Comparison of ENCODE assay signal across 8 cellular contexts in the genomic region with DNA sequence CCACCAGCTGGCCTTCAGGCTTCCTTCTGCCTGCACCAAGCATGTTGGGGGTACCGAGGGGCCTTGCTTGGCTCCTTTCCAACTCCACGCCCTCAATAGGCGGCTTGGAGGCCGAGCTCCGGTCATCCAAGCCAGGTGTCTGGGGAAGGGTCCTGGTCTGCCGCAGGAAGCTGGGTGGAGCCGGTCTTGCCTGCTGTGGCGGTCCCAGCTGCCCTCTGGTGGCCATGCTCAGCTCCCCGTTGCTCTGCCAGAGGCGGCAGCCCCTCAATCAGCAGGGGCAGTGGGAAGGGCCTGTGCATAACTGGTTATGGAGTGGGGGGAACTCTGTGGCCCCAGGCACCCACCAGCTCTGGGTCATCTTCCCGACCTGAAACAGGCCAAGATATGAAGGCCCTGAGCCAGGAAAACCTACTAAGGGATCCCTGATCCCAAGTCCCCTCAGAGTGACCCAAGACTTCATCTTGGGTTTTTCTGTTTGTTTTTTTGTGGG.
DNase-seq lines count a peak whose midpoint lies in the region; ATAC-seq and TF ChIP-seq lines count a peak whose summit lies in the region.

No MANE protein-coding gene starts in this region.

- peak; percentile 76 for DNase-seq in AG20443 (ENCODE audit: low spot score)
- DNase-seq in HAP-1 (ENCODE audit: low spot score in 2 of 2): peak; percentile 32 to 75
- DNase-seq in WERI-Rb-1: peak; percentile 89
- DNase-seq in fibroblast of pulmonary artery (ENCODE audit: low read depth): peak; percentile 53
- no peak for DNase-seq in NCI-H524 treated with DMSO at 0.1 percent for 48 hours (lab: John Stamatoyannopoulos, UW)
- DNase-seq in NCI-H526 treated with DMSO at 0.1 percent for 48 hours (lab: John Stamatoyannopoulos, UW): no peak

- H3K4me3 ChIP-seq in HAP-1 (no peak overlapping the region), WERI-Rb-1 (ENCODE audit: low read depth, low read length) (no peak overlapping the region), fibroblast of pulmonary artery (replicated peaks; ENCODE audit: low read depth, low read length) (no peak overlapping the region), parathyroid adenoma (ENCODE audit: low read depth, low read length) (no peak overlapping the region)

- peaks cover 3% of the 10 kb centered on the region for H3K4me1 ChIP-seq in HAP-1
- H3K4me1 ChIP-seq in parathyroid adenoma: peaks cover 16% of the 10 kb centered on the region

- no peak overlapping the region for H2AFZ ChIP-seq in parathyroid adenoma

- in situ Hi-C loops in HAP-1 (cut with MboI; ENCODE audit: low sequenced_read_pairs): loop anchor here (10.0 kb wide), 1 partner anchor 61 kb away; no protein-coding TSS in a partner anchor

- no peak overlapping the region for H3K4me2 ChIP-seq in parathyroid adenoma (ENCODE audit: low read length)

- peaks cover 3% of the 10 kb centered on the region for H3K79me2 ChIP-seq in parathyroid adenoma

- ATAC-seq in GM18520 (IDR thresholded peaks at IDR 0.05; ENCODE audit: unreplicated experiment): no peak

- H3K27ac ChIP-seq in WERI-Rb-1 (peak overlapping the region; percentile 42), parathyroid adenoma (no peak overlapping the region)

- peak; percentile 96 for TF ChIP-seq CTCF in WERI-Rb-1 (IDR thresholded peaks at IDR 0.05; ENCODE audit: low read depth, low read length)
- peak; percentile 77 for TF ChIP-seq CTCF in fibroblast of pulmonary artery (IDR thresholded peaks at IDR 0.05; ENCODE audit: low read length, missing control alignments)
- peak; percentile 71 for TF ChIP-seq CTCF in parathyroid adenoma (IDR thresholded peaks at IDR 0.05)

- H3K36me3 ChIP-seq in HAP-1 (replicated peaks): no peaks in the 10 kb centered on the region
- H3K36me3 ChIP-seq in WERI-Rb-1: peaks cover 3% of the 10 kb centered on the region; the same call in 1 of the 2 replicates
- H3K36me3 ChIP-seq in parathyroid adenoma (ENCODE audit: control insufficient read depth, insufficient read depth, low read length): no peaks in the 10 kb centered on the region

- H3K9ac ChIP-seq in parathyroid adenoma: no peak overlapping the region

- H3K9me3 ChIP-seq in HAP-1 (no peaks in the 10 kb centered on the region; the same call in 1 of the 2 replicates), WERI-Rb-1 (ENCODE audit: severe bottlenecking) (no peaks in the 10 kb centered on the region), parathyroid adenoma (ENCODE audit: control insufficient read depth, low read length) (no peaks in the 10 kb centered on the region)

- H3K27me3 ChIP-seq in HAP-1 (ENCODE audit: low read depth) (no peaks in the 10 kb centered on the region), WERI-Rb-1 (ENCODE audit: insufficient read depth, low read depth, severe bottlenecking) (peaks cover 4% of the 10 kb centered on the region), parathyroid adenoma (ENCODE audit: control insufficient read depth, insufficient read depth, low read length) (no peaks in the 10 kb centered on the region)

Comparison
In these comparisons a context has a peak if more than half of its experiments do, and no peak if none do; other contexts are left out.
1. DNase-seq: peak in AG20443 (single experiment), HAP-1 (2 of 2), WERI-Rb-1 (single experiment) and fibroblast of pulmonary artery (single experiment); none in NCI-H524 treated with DMSO at 0.1 percent for 48 hours (single experiment) and NCI-H526 treated with DMSO at 0.1 percent for 48 hours (single experiment).
2. Peak in every context shown above with its lines, with median percentiles within 50 percentile points of each other: CTCF ChIP-seq.